ENCODE assay signal across 8 cellular contexts in the genomic region with DNA sequence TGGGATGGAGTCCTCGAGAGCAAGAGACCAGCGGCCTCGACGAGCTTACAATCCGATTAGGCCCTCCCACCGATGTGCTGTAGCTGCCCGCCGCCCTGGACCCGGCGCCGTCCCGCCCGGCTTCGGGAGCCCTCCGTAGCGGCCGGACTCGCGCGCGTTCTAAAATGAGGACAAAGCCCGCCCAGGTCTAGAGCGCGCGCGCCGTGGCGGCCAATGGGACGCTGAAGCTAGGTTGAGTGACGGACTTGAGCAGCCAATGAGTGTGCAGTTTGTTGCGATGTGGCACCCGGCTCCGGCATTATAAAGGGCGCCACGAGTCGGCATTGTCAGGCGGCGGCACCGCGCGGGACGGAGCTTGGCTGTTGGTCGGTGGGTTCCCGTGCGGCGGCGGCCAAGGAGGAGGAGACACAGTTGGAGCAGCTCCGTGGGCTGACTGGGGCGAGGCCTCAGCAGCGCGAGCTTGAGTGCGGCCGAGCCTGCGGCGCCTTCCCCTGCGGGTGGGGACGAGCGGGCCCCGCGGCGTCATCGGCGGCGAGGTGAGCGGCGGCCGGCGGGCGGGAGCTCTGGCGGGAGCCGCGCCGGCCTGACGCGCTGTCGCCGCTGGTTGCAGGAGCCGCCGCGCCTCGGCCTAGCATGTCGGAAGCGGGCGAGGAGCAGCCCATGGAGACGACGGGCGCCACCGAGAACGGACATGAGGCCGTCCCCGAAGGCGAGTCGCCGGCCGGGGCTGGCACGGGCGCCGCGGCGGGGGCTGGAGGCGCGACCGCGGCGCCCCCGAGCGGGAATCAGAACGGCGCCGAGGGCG. TPM values are rescaled to one million over a fixed set of nuclear protein-coding genes. Genes with fewer than 3 reads are reported as not detected.
A peak's percentile ranks its signal among the peaks of the same experiment; 100 is the strongest.
DNase-seq lines count a peak whose midpoint lies in the region; ATAC-seq and TF ChIP-seq lines count a peak whose summit lies in the region.

TSS of gene HNRNPAB (plus strand) at position 329 of the 805 bp plus-strand sequence. CDS start at position 634, 305 bp downstream.

- no peaks in the 10 kb centered on the region for H3K27me3 ChIP-seq in AG04450 (ENCODE audit: control insufficient read depth, insufficient read depth, low read length)

- H3K27me3 Mint-ChIP-seq in activated B cell treated with CpG ODN at 0.5 μM for 24 hours: no peaks in the 10 kb centered on the region

- H3K9me3 ChIP-seq in AG04450 (ENCODE audit: control insufficient read depth, insufficient read depth, low read length): no peaks in the 10 kb centered on the region; the same call in 1 of the 2 replicates

- TF ChIP-seq CTCF in AG04450 (IDR thresholded peaks at IDR 0.05; ENCODE audit: low read depth, low read length) (no peak), activated B cell treated with CpG ODN at 0.5 μM for 24 hours (IDR thresholded peaks at IDR 0.05) (no peak)

- H3K9me3 Mint-ChIP-seq in activated B cell treated with CpG ODN at 0.5 μM for 24 hours: no peaks in the 10 kb centered on the region

- peak; percentile 95 for DNase-seq in AG04450 (ENCODE audit: low read depth, low spot score)
- DNase-seq in NCI-H226: peak; percentile 87
- peak; percentile 95 for DNase-seq in activated B cell treated with CpG ODN at 0.5 μM for 24 hours
- peak; percentile 32 to 98 (median 93) for DNase-seq in caudate nucleus (lab: John Stamatoyannopoulos, UW)
- peak; percentile 97 for DNase-seq in inferior parietal cortex (ENCODE audit: extremely low spot score)
- DNase-seq in stimulated activated CD4-positive, alpha-beta T cell treated with anti-CD3 and anti-CD28 coated beads, Interleukin-12 subunit alpha, Interleukin-12 subunit beta, amount 100 ng/mL, for 24 hours (ENCODE audit: low read depth in 2 of 2): peak; percentile 94 to 95

- peak within 1 kb of the TSS; percentile 95 for H3K27ac Mint-ChIP-seq in activated B cell treated with CpG ODN at 0.5 μM for 24 hours

- CTCF ChIA-PET in AG04450 (lab: Charles Lee) (interaction anchor here (2.1 kb wide), 1 partner anchor 129 kb away, joined by 4 read pairs; no protein-coding TSS in a partner anchor), activated B cell treated with CpG ODN at 0.5 μM for 24 hours (lab: Charles Lee) (interaction anchor here (0.9 to 1.3 kb wide), 2 partner anchors 30 to 129 kb away, joined by 3 to 5 read pairs; no protein-coding TSS in a partner anchor)

- H3K4me3 Mint-ChIP-seq in activated B cell treated with CpG ODN at 0.5 μM for 24 hours: peak within 1 kb of the TSS; percentile 95

- intact Hi-C loops in activated B cell treated with CpG ODN at 0.5 μM for 24 hours (cut with micrococcal nuclease): loop anchor here (1.0 to 10.0 kb wide), 4 partner anchors 28 to 420 kb away; partner anchors contain the start of genes CLK4, N4BP3, NHP2 and PHYKPL

- H3K4me1 Mint-ChIP-seq in activated B cell treated with CpG ODN at 0.5 μM for 24 hours: peaks cover 28% of the 10 kb centered on the region

- POLR2A ChIA-PET in AG04450 (lab: Yijun Ruan, JAX): interaction anchor here (0.5 to 1.5 kb wide), 26 partner anchors 9 to 1668 kb away, joined by 3 to 20 read pairs (median 4); partner anchors contain the start of genes HNRNPH1, NHP2, PHYKPL and RNF44
- POLR2A ChIA-PET in activated B cell treated with CpG ODN at 0.5 μM for 24 hours (lab: Charles Lee): interaction anchor here (0.6 to 2.4 kb wide), 28 partner anchors 9 to 1842 kb away, joined by 3 to 21 read pairs (median 4); partner anchors contain the start of genes HNRNPH1, KIAA1191, NHP2 and PHYKPL

- peak within 1 kb of the TSS; percentile 75 for H3K4me3 ChIP-seq in AG04450 (ENCODE audit: low read depth, low read length)

- ATAC-seq in GM18909 (IDR thresholded peaks at IDR 0.05; ENCODE audit: poor library complexity, unreplicated experiment): peak; percentile 89
- ATAC-seq in HG03175 (IDR thresholded peaks at IDR 0.05; ENCODE audit: unreplicated experiment): peak; percentile 82
- ATAC-seq in activated B cell treated with CpG ODN at 0.5 μM for 24 hours (ENCODE audit: low read depth): peak; percentile 80

- H3K27ac ChIP-seq in AG04450 (ENCODE audit: low read depth, low read length) (peak within 1 kb of the TSS; percentile 11), caudate nucleus (ENCODE audit: low read depth, low read length) (peak within 1 kb of the TSS; percentile 67)

- peaks cover 40% of the 10 kb centered on the region for H3K36me3 Mint-ChIP-seq in activated B cell treated with CpG ODN at 0.5 μM for 24 hours (ENCODE audit: low read depth)

RNA-seq across cellular contexts. Expression of gene HNRNPAB, which starts in this region (rescaled TPM):
- 90.9 and 102 TPM in 2 replicates for polyA plus RNA-seq in AG04450 (2011; rRNA removed)
- 39.4 and 45.6 TPM in 2 replicates for polyA minus RNA-seq in AG04450 (2011; rRNA and poly(A)+ RNA removed)
- total RNA-seq in activated B cell treated with CpG ODN at 0.5 μM for 24 hours: 118 and 120 TPM in 2 replicates

Comparison
In these comparisons a context has a peak if more than half of its experiments do, and no peak if none do; other contexts are left out.
1. Peak in every context shown above with its lines: DNase-seq, ATAC-seq, H3K4me3 ChIP-seq and H3K27ac ChIP-seq.